ENCODE assay signal across 8 cellular contexts in genomic region chr1:1692324-1692713, GRCh38.
A peak's percentile ranks its signal among the peaks of the same experiment; 100 is the strongest.
DNase-seq lines count a peak whose midpoint lies in the region; ATAC-seq and TF ChIP-seq lines count a peak whose summit lies in the region.
"Not testable (repeated sequence)": the region's sequence is repeated elsewhere in the genome, so short reads cannot be mapped to it uniquely, and the experiment has no call there.

No MANE protein-coding gene starts in this region.

- peak; percentile 36 for ATAC-seq in HG02678 (IDR thresholded peaks at IDR 0.05; ENCODE audit: unreplicated experiment)

- H3K4me1 Mint-ChIP-seq in nephron progenitor cell = not testable (repeated sequence)

- not testable (repeated sequence) for TF ChIP-seq CTCF in nephron progenitor cell (IDR thresholded peaks at IDR 0.05)

- not testable (repeated sequence) for H3K27me3 Mint-ChIP-seq in nephron progenitor cell (ENCODE audit: low read depth, poor library complexity)

- not testable (repeated sequence) for H3K9me3 Mint-ChIP-seq in nephron progenitor cell

- peak overlapping the region; percentile 60 for H3K4me3 Mint-ChIP-seq in nephron progenitor cell

- H3K27ac Mint-ChIP-seq in nephron progenitor cell = not testable (repeated sequence)

- H3K36me3 Mint-ChIP-seq in nephron progenitor cell (ENCODE audit: low read depth) = peaks cover 19% of the 10 kb centered on the region

- peak; percentile 36 for DNase-seq in DMS53 treated with DMSO at 0.1 percent for 48 hours (lab: John Stamatoyannopoulos, UW; ENCODE audit: unreplicated experiment)
- DNase-seq in NCI-H1105 treated with DMSO at 0.1 percent for 48 hours (lab: John Stamatoyannopoulos, UW) = peak; percentile 59
- peak; percentile 39 for DNase-seq in SW480 (ENCODE audit: low spot score)
- DNase-seq in activated naive CD4-positive, alpha-beta T cell treated with anti-CD3 and anti-CD28 coated beads, Interleukin-2, amount 50 U/mL, for 16 hours = peak; percentile 62
- peak; percentile 46 for DNase-seq in foreskin melanocyte
- peak; percentile 72 for DNase-seq in nephron progenitor cell
- peak; percentile 42 for DNase-seq in stimulated activated CD8-positive, alpha-beta memory T cell treated with anti-CD3 and anti-CD28 coated beads, Interleukin-7, amount 100 ng/mL, for 24 hours (ENCODE audit: low read depth)

Comparison
In these comparisons a context has a peak if more than half of its experiments do, and no peak if none do; other contexts are left out.
1. Peak in every context shown above with its lines: DNase-seq and ATAC-seq.